2 cellular contexts compared by ENCODE assay signal in genomic region chr6:32105433-32105832, GRCh38.
TF ChIP-seq lines count a peak whose summit lies in the region.

No MANE protein-coding gene starts in this region.

TF ChIP-seq in A549, 52 proteins besides CTCF, POLR2A, EP300 and RAD21:
- TF ChIP-seq, protein P1, sequence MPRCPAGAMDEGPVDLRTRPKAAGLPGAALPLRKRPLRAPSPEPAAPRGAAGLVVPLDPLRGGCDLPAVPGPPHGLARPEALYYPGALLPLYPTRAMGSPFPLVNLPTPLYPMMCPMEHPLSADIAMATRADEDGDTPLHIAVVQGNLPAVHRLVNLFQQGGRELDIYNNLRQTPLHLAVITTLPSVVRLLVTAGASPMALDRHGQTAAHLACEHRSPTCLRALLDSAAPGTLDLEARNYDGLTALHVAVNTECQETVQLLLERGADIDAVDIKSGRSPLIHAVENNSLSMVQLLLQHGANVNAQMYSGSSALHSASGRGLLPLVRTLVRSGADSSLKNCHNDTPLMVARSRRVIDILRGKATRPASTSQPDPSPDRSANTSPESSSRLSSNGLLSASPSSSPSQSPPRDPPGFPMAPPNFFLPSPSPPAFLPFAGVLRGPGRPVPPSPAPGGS (IDR thresholded peaks at IDR 0.05), result no peak
- TF ChIP-seq, protein P2, sequence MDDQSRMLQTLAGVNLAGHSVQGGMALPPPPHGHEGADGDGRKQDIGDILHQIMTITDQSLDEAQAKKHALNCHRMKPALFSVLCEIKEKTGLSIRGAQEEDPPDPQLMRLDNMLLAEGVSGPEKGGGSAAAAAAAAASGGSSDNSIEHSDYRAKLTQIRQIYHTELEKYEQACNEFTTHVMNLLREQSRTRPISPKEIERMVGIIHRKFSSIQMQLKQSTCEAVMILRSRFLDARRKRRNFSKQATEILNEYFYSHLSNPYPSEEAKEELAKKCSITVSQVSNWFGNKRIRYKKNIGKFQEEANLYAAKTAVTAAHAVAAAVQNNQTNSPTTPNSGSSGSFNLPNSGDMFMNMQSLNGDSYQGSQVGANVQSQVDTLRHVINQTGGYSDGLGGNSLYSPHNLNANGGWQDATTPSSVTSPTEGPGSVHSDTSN (IDR thresholded peaks at IDR 0.05), result no peak
- TF ChIP-seq EHMT2 (IDR thresholded peaks at IDR 0.05; ENCODE audit: low read depth), result peak; percentile 48; the same call in 1 of the 2 replicates
- TF ChIP-seq, protein P3, sequence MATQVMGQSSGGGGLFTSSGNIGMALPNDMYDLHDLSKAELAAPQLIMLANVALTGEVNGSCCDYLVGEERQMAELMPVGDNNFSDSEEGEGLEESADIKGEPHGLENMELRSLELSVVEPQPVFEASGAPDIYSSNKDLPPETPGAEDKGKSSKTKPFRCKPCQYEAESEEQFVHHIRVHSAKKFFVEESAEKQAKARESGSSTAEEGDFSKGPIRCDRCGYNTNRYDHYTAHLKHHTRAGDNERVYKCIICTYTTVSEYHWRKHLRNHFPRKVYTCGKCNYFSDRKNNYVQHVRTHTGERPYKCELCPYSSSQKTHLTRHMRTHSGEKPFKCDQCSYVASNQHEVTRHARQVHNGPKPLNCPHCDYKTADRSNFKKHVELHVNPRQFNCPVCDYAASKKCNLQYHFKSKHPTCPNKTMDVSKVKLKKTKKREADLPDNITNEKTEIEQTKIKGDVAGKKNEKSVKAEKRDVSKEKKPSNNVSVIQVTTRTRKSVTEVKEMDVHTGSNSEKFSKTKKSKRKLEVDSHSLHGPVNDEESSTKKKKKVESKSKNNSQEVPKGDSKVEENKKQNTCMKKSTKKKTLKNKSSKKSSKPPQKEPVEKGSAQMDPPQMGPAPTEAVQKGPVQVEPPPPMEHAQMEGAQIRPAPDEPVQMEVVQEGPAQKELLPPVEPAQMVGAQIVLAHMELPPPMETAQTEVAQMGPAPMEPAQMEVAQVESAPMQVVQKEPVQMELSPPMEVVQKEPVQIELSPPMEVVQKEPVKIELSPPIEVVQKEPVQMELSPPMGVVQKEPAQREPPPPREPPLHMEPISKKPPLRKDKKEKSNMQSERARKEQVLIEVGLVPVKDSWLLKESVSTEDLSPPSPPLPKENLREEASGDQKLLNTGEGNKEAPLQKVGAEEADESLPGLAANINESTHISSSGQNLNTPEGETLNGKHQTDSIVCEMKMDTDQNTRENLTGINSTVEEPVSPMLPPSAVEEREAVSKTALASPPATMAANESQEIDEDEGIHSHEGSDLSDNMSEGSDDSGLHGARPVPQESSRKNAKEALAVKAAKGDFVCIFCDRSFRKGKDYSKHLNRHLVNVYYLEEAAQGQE (IDR thresholded peaks at IDR 0.05), result peak; percentile 84
TF ChIP-seq in A549: peak in this region for 2.

TF ChIP-seq in HCT116, 20 proteins besides CTCF, POLR2A, EP300 and RAD21:
- TF ChIP-seq, protein P3 (IDR thresholded peaks at IDR 0.05; ENCODE audit: low read depth), result peak; percentile 84
- no peak for TF ChIP-seq FOSL1 (IDR thresholded peaks at IDR 0.05; ENCODE audit: low read depth)
